27 cellular contexts compared by ENCODE assay signal in the genomic region with DNA sequence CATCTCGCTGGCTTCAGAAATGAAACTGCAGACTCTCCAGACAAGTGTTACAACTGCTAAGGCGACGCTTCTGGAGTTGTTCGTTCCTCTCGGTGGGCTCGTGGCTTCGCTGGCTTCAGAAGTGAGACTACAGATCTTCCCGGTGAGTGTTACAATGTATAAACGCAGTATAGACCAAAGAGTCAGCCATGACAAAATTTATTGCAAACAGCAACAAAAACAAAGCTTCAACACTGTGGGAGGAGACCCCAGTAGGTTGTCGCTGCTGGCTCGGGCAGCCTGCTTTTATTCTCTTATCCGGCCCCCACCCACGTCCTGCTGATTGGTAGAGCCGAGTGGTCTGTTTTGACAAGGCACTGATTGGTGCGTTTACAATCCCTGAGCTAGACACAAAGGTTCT.
"Had no signal": no experiment of that assay in that cellular context is flagged by ENCODE, and none has a peak within 500 bp of the region (broad histone marks: within the 10 kb centered on the region; RNA-seq: fewer than 3 reads in every experiment).

No MANE protein-coding gene starts in this region.

- H3K4me1 ChIP-seq: adrenal gland, Peyer's patch had no signal

- H3K4me3 Mint-ChIP-seq: activated B cell treated with CpG ODN at 0.5 μM for 24 hours; activated CD4-positive, alpha-beta memory T cell treated with anti-CD3 and anti-CD28 coated beads for 36 hours; activated CD4-positive, alpha-beta T cell treated with anti-CD3 and anti-CD28 coated beads, Interleukin-2, amount 10 ng/mL, durations not matched to agents 7 days and 5 days; activated naive CD8-positive, alpha-beta T cell treated with anti-CD3 and anti-CD28 coated beads, Interleukin-2, amount 10 ng/mL, durations not matched to agents 7 days and 5 days; activated T-cell treated with anti-CD3 and anti-CD28 coated beads, Interleukin-2, amount 50 U/mL, for 4 hours; T-cell had no signal

- H3K9me3 ChIP-seq: adrenal gland, Peyer's patch had no signal

- H3K36me3 ChIP-seq: adrenal gland, Peyer's patch had no signal

- H3K27ac ChIP-seq: adrenal gland, Peyer's patch, RWPE1, SK-N-MC had no signal

- H3K9me3 Mint-ChIP-seq: activated B cell treated with CpG ODN at 0.5 μM for 24 hours; activated CD4-positive, alpha-beta memory T cell treated with anti-CD3 and anti-CD28 coated beads for 36 hours; activated CD4-positive, alpha-beta T cell treated with anti-CD3 and anti-CD28 coated beads, Interleukin-2, amount 10 ng/mL, durations not matched to agents 7 days and 5 days; activated T-cell treated with anti-CD3 and anti-CD28 coated beads, Interleukin-2, amount 50 U/mL, for 4 hours; T-cell had no signal

- DNase-seq: activated B cell treated with CpG ODN at 0.5 μM for 24 hours; activated CD4-positive, alpha-beta memory T cell treated with anti-CD3 and anti-CD28 coated beads for 36 hours; activated CD4-positive, alpha-beta T cell treated with anti-CD3 and anti-CD28 coated beads for 1 hour; activated CD4-positive, alpha-beta T cell treated with anti-CD3 and anti-CD28 coated beads, Interleukin-2, amount 10 ng/mL, durations not matched to agents 7 days and 5 days; activated CD8-positive, alpha-beta memory T cell treated with anti-CD3 and anti-CD28 coated beads for 24 hours; activated naive CD4-positive, alpha-beta T cell treated with anti-CD3 and anti-CD28 coated beads, Interleukin-2, amount 50 U/mL, for 16 hours; activated naive CD8-positive, alpha-beta T cell treated with anti-CD3 and anti-CD28 coated beads, Interleukin-2, amount 10 ng/mL, durations not matched to agents 7 days and 5 days; activated T-cell treated with anti-CD3 and anti-CD28 coated beads, Interleukin-2, amount 50 U/mL, for 4 hours; adrenal gland; anterior cingulate cortex; cerebellar nuclear complex; MM.1S; NCI-H1105; NCI-H1436; NCI-H1694 treated with DMSO at 0.1 percent for 48 hours; NCI-H2029 treated with DMSO at 0.1 percent for 48 hours; NCI-H345; NCI-H510A; NCI-H526 treated with DMSO at 0.1 percent for 48 hours; Peyer's patch; Right ventricle myocardium superior; T-cell; T-helper 2 cell; T1000 had no signal

- H3K36me3 Mint-ChIP-seq: activated CD4-positive, alpha-beta memory T cell treated with anti-CD3 and anti-CD28 coated beads for 36 hours; T-cell had no signal

- H3K27ac Mint-ChIP-seq: activated B cell treated with CpG ODN at 0.5 μM for 24 hours; activated CD4-positive, alpha-beta memory T cell treated with anti-CD3 and anti-CD28 coated beads for 36 hours; activated CD4-positive, alpha-beta T cell treated with anti-CD3 and anti-CD28 coated beads, Interleukin-2, amount 10 ng/mL, durations not matched to agents 7 days and 5 days; activated naive CD8-positive, alpha-beta T cell treated with anti-CD3 and anti-CD28 coated beads, Interleukin-2, amount 10 ng/mL, durations not matched to agents 7 days and 5 days; activated T-helper 2 cell treated with anti-CD3 and anti-CD28 coated beads, Interferon-gamma antibody, Interleukin-2, Interleukin-4, amounts not matched to agents 10 μg/mL and 5 μg/mL and 100 μg/mL, durations not matched to agents 14 hours and 24 hours and 36 hours; T-cell had no signal

- H3K4me3 ChIP-seq: adrenal gland, Peyer's patch, SK-N-MC had no signal
